ENCODE assay signal across 26 cellular contexts in genomic region chr2:65193446-65193845, GRCh38.
"Had no signal": no experiment of that assay in that cellular context is flagged by ENCODE, and none has a peak within 500 bp of the region (broad histone marks: within the 10 kb centered on the region; RNA-seq: fewer than 3 reads in every experiment).

No MANE protein-coding gene starts in this region.

- H3K36me3 ChIP-seq: esophagus squamous epithelium, gastrocnemius medialis, heart right ventricle, left lung, lower lobe of right lung had no signal

- ATAC-seq: effector memory CD8-positive, alpha-beta T cell; esophagus mucosa; gastrocnemius medialis; heart right ventricle; left cardiac atrium; left lung; left ventricle myocardium superior; lower lobe of right lung; mucosa of descending colon; naive thymus-derived CD8-positive, alpha-beta T cell had no signal

- H3K9me3 ChIP-seq: esophagus squamous epithelium, gastrocnemius medialis, heart right ventricle, left lung, lower lobe of right lung, mucosa of descending colon had no signal

- H3K4me3 ChIP-seq: esophagus squamous epithelium, gastrocnemius medialis, heart right ventricle, left lung, lower lobe of right lung, mucosa of descending colon had no signal

- DNase-seq: cortex of kidney; effector CD8-positive, alpha-beta T cell; effector memory CD8-positive, alpha-beta T cell; endodermal cell; erythroblast; esophagus squamous epithelium; foreskin fibroblast; foreskin melanocyte; gastrocnemius medialis; glutamatergic neuron; head of caudate nucleus; heart right ventricle; hippocampal formation; left cardiac atrium; left lung; left ventricle myocardium superior; lower lobe of right lung; mesenchymal stem cell; mucosa of descending colon; naive B cell; naive thymus-derived CD8-positive, alpha-beta T cell had no signal

- H3K27ac ChIP-seq: epithelial cell of prostate, esophagus squamous epithelium, gastrocnemius medialis, heart right ventricle, left lung, lower lobe of right lung had no signal

- FAIRE-seq: endometrium, islet of Langerhans, keratinocyte had no signal

- H3K27me3 ChIP-seq: esophagus squamous epithelium, gastrocnemius medialis, heart right ventricle, left lung had no signal

- H3K4me1 ChIP-seq: esophagus squamous epithelium, left lung, lower lobe of right lung had no signal
